ENCODE assay signal across 10 cellular contexts in genomic region chr19:18161691-18162039, GRCh38. TPM values are rescaled to one million over a fixed set of nuclear protein-coding genes. Genes with fewer than 3 reads are reported as not detected.
DNase-seq lines count a peak whose midpoint lies in the region; ATAC-seq lines count a peak whose summit lies in the region.
"Had no signal": no experiment of that assay in that cellular context is flagged by ENCODE, and none has a peak within 500 bp of the region (broad histone marks: within the 10 kb centered on the region; RNA-seq: fewer than 3 reads in every experiment).

No MANE protein-coding gene starts in this region.

- peaks cover 4% of the 10 kb centered on the region for H3K4me1 ChIP-seq in right cardiac atrium (ENCODE audit: control insufficient read depth, insufficient read depth, low read length)

- peaks cover 2% of the 10 kb centered on the region for H3K36me3 Mint-ChIP-seq in activated CD8-positive, alpha-beta T cell treated with anti-CD3 and anti-CD28 coated beads, Interleukin-2, amount 10 ng/mL, durations not matched to agents 7 days and 5 days (ENCODE audit: low read depth)

- no peak overlapping the region for H3K27ac ChIP-seq in right cardiac atrium (ENCODE audit: low read length)
- H3K27ac ChIP-seq: epithelial cell of prostate had no signal

- H3K27me3 Mint-ChIP-seq in activated CD8-positive, alpha-beta T cell treated with anti-CD3 and anti-CD28 coated beads, Interleukin-2, amount 10 ng/mL, durations not matched to agents 7 days and 5 days (ENCODE audit: low read depth) = no peaks in the 10 kb centered on the region
- no peaks in the 10 kb centered on the region for H3K27me3 Mint-ChIP-seq in stimulated activated naive CD8-positive, alpha-beta T cell treated with anti-CD3 and anti-CD28 coated beads, Interleukin-15, amount 100 ng/mL, for 72 hours

- no peak for DNase-seq in activated CD8-positive, alpha-beta T cell treated with anti-CD3 and anti-CD28 coated beads, Interleukin-2, amount 10 ng/mL, durations not matched to agents 7 days and 5 days
- DNase-seq in right cardiac atrium = no peak
- no peak for DNase-seq in stimulated activated naive CD8-positive, alpha-beta T cell treated with anti-CD3 and anti-CD28 coated beads, Interleukin-15, amount 100 ng/mL, for 72 hours
- DNase-seq in stimulated activated CD4-positive, alpha-beta T cell treated with anti-CD3 and anti-CD28 coated beads, Interleukin-4, amount 100 ng/mL, for 4 hours = no peak
- no peak for DNase-seq in effector CD8-positive, alpha-beta T cell (lab: John Stamatoyannopoulos, UW)
- DNase-seq: NCI-H510A had no signal

- WGBS in right cardiac atrium = 74% methylated on average over 16 of the region's 16 CpGs

- no peaks in the 10 kb centered on the region for H3K9me3 Mint-ChIP-seq in activated CD8-positive, alpha-beta T cell treated with anti-CD3 and anti-CD28 coated beads, Interleukin-2, amount 10 ng/mL, durations not matched to agents 7 days and 5 days (ENCODE audit: insufficient read depth)
- H3K9me3 Mint-ChIP-seq in stimulated activated naive CD8-positive, alpha-beta T cell treated with anti-CD3 and anti-CD28 coated beads, Interleukin-15, amount 100 ng/mL, for 72 hours = no peaks in the 10 kb centered on the region

- H3K4me3 Mint-ChIP-seq in activated CD8-positive, alpha-beta T cell treated with anti-CD3 and anti-CD28 coated beads, Interleukin-2, amount 10 ng/mL, durations not matched to agents 7 days and 5 days = peak overlapping the region; percentile 22
- H3K4me3 Mint-ChIP-seq in stimulated activated naive CD8-positive, alpha-beta T cell treated with anti-CD3 and anti-CD28 coated beads, Interleukin-15, amount 100 ng/mL, for 72 hours = peak overlapping the region; percentile 37 to 59

- peaks cover 11% of the 10 kb centered on the region for H3K4me1 Mint-ChIP-seq in activated CD8-positive, alpha-beta T cell treated with anti-CD3 and anti-CD28 coated beads, Interleukin-2, amount 10 ng/mL, durations not matched to agents 7 days and 5 days (ENCODE audit: low read depth)
- peaks cover 25% of the 10 kb centered on the region for H3K4me1 Mint-ChIP-seq in stimulated activated naive CD8-positive, alpha-beta T cell treated with anti-CD3 and anti-CD28 coated beads, Interleukin-15, amount 100 ng/mL, for 72 hours

- H3K27ac Mint-ChIP-seq in activated CD8-positive, alpha-beta T cell treated with anti-CD3 and anti-CD28 coated beads, Interleukin-2, amount 10 ng/mL, durations not matched to agents 7 days and 5 days = no peak overlapping the region
- H3K27ac Mint-ChIP-seq in stimulated activated naive CD8-positive, alpha-beta T cell treated with anti-CD3 and anti-CD28 coated beads, Interleukin-15, amount 100 ng/mL, for 72 hours = peak overlapping the region in 1 of 2 donors; percentile 19

- ATAC-seq in HG02763 (IDR thresholded peaks at IDR 0.05; ENCODE audit: unreplicated experiment) = peak; percentile 11
- no peak for ATAC-seq in activated CD8-positive, alpha-beta T cell treated with anti-CD3 and anti-CD28 coated beads, Interleukin-2, amount 10 ng/mL, durations not matched to agents 7 days and 5 days
- ATAC-seq in right cardiac atrium = peak; percentile 1 to 3
- ATAC-seq in stimulated activated naive CD8-positive, alpha-beta T cell treated with anti-CD3 and anti-CD28 coated beads, Interleukin-15, amount 100 ng/mL, for 72 hours = peak; percentile 21
- ATAC-seq in GM19467 (IDR thresholded peaks at IDR 0.05; ENCODE audit: unreplicated experiment) = no peak
- ATAC-seq in GM18858 (IDR thresholded peaks at IDR 0.05; ENCODE audit: unreplicated experiment) = no peak

- intact Hi-C loops in right cardiac atrium (cut with DNase I) = loop anchor here in 2 of 4 donors (5.0 to 10.0 kb wide), 2 partner anchors 47 to 49 kb away; no protein-coding TSS in a partner anchor

- peak overlapping the region; percentile 44 for H3K4me3 ChIP-seq in right cardiac atrium (ENCODE audit: low read length)

- CTCF ChIA-PET in activated CD8-positive, alpha-beta T cell treated with anti-CD3 and anti-CD28 coated beads, Interleukin-2, amount 10 ng/mL, durations not matched to agents 7 days and 5 days (lab: Charles Lee) = interaction anchor here (0.7 to 2.2 kb wide), 4 partner anchors 13 to 224 kb away, joined by 3 to 6 read pairs (median 3); no protein-coding TSS in a partner anchor

- no peaks in the 10 kb centered on the region for H3K27me3 ChIP-seq in right cardiac atrium (ENCODE audit: control insufficient read depth, insufficient read depth)

- H3K9me3 ChIP-seq in right cardiac atrium (ENCODE audit: control insufficient read depth, low read length) = no peaks in the 10 kb centered on the region

- POLR2A ChIA-PET in activated CD8-positive, alpha-beta T cell treated with anti-CD3 and anti-CD28 coated beads, Interleukin-2, amount 10 ng/mL, durations not matched to agents 7 days and 5 days (lab: Charles Lee) = no interaction called here

RNA-seq across cellular contexts. Expression of gene PIK3R2, which starts 8.7 kb away (rescaled TPM):
- 1 to 10 TPM; 7.8 to 9.2 TPM for total RNA-seq in activated CD8-positive, alpha-beta T cell treated with anti-CD3 and anti-CD28 coated beads, Interleukin-2, amount 10 ng/mL, durations not matched to agents 7 days and 5 days
- total RNA-seq in right cardiac atrium = 10 to 100 TPM; 21.3 to 30.1 (median 26.4) TPM
- polyA plus RNA-seq in right cardiac atrium = 7.1 TPM

RNA-seq across cellular contexts. Expression of gene IFI30, which starts 11.9 kb away (rescaled TPM):
- 10 to 100 TPM; 67.4 to 72.3 TPM for total RNA-seq in activated CD8-positive, alpha-beta T cell treated with anti-CD3 and anti-CD28 coated beads, Interleukin-2, amount 10 ng/mL, durations not matched to agents 7 days and 5 days
- total RNA-seq in right cardiac atrium = 10 to 100 TPM; 21.8 to 47.4 (median 35.9) TPM
- 10.1 TPM for polyA plus RNA-seq in right cardiac atrium

RNA-seq across cellular contexts. Expression of gene MPV17L2, which starts 31.4 kb away (rescaled TPM):
- 10 to 100 TPM in 1 of 2 experiments, 1 to 10 TPM in 1; 9.2 to 10.9 TPM for total RNA-seq in activated CD8-positive, alpha-beta T cell treated with anti-CD3 and anti-CD28 coated beads, Interleukin-2, amount 10 ng/mL, durations not matched to agents 7 days and 5 days
- 10 to 100 TPM in 2 of 4 donors, 1 to 10 TPM in 2; 8.0 to 12.0 (median 10.0) TPM for total RNA-seq in right cardiac atrium
- polyA plus RNA-seq in right cardiac atrium = 19.5 TPM

RNA-seq across cellular contexts. Expression of gene RAB3A, which starts 42.2 kb away (rescaled TPM):
- total RNA-seq in activated CD8-positive, alpha-beta T cell treated with anti-CD3 and anti-CD28 coated beads, Interleukin-2, amount 10 ng/mL, durations not matched to agents 7 days and 5 days = 1 to 10 TPM; 5.6 to 6.2 TPM
- 10 to 100 TPM; 23.1 to 41.5 (median 29.5) TPM for total RNA-seq in right cardiac atrium
- polyA plus RNA-seq in right cardiac atrium = 29.1 TPM

Comparison
In these comparisons a context has a peak if more than half of its experiments do, and no peak if none do; other contexts are left out.
1. ATAC-seq: peak in HG02763 (single experiment), right cardiac atrium (2 of 2) and stimulated activated naive CD8-positive, alpha-beta T cell treated with anti-CD3 and anti-CD28 coated beads, Interleukin-15, amount 100 ng/mL, for 72 hours (single experiment); none in activated CD8-positive, alpha-beta T cell treated with anti-CD3 and anti-CD28 coated beads, Interleukin-2, amount 10 ng/mL, durations not matched to agents 7 days and 5 days (single experiment), GM19467 (single experiment) and GM18858 (single experiment).